1 cellular context compared by ENCODE assay signal in the genomic region with DNA sequence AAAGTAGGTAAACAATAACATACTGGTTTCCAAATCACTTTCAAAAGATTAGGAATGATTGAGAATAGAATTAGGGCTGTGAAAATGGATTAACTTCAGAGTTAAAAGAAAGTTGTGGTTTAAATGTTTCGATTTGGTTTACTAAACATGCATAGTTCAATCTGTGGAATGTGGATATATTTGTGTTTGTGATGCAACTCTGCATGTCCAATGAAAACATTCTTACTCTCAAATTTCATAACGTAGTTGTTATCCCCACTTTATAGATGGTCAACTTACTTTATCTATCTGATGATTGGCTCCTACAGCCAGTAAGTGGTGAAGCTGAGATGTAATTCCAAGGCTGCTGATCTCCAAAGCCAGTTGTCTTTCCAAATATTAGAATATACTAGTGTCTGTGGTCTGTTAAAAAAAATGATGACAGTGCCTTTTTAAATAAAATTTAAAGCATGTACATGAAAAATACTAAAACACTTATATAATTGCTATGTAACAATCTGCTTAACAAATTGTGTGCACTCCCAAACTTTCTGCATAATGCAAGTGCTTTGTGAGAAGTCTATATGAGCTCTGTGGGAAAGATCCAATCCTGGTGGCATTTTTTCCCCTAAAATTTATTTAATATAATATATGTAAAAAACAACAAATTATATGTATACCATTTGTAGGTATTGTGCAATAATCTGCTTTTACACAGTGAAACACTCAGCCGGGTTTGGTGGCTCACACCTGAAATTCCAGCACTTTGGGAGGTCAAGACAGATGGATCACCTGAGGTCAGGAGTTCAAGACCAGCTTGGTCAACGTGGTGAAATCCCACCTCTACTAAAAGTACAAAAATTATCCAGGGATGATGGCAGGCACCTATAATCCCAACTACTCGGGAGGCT.
TF ChIP-seq lines count a peak whose summit lies in the region.

No MANE protein-coding gene starts in this region.

TF ChIP-seq in K562, 482 proteins besides CTCF, POLR2A, EP300 and RAD21 (continued from another document and continues in another):
- TF ChIP-seq, protein P1, sequence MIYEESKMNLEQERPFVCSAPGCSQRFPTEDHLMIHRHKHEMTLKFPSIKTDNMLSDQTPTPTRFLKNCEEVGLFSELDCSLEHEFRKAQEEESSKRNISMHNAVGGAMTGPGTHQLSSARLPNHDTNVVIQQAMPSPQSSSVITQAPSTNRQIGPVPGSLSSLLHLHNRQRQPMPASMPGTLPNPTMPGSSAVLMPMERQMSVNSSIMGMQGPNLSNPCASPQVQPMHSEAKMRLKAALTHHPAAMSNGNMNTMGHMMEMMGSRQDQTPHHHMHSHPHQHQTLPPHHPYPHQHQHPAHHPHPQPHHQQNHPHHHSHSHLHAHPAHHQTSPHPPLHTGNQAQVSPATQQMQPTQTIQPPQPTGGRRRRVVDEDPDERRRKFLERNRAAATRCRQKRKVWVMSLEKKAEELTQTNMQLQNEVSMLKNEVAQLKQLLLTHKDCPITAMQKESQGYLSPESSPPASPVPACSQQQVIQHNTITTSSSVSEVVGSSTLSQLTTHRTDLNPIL (CRISPR knock-in tag; IDR thresholded peaks at IDR 0.05): no peak
- TF ChIP-seq HEY1 (CRISPR knock-in tag; IDR thresholded peaks at IDR 0.05; ENCODE audit: borderline replicate concordance): no peak
- no peak for TF ChIP-seq ZNF696 (CRISPR knock-in tag; conservative IDR thresholded peaks at IDR 0.05)
- TF ChIP-seq ESRRA (IDR thresholded peaks at IDR 0.05; ENCODE audit: borderline replicate concordance, low read depth): no peak
- no peak for TF ChIP-seq ZNF133 (CRISPR knock-in tag; IDR thresholded peaks at IDR 0.05)
- peak; percentile 51; the same call in 1 of the 2 replicates for TF ChIP-seq MAFK (IDR thresholded peaks at IDR 0.05; ENCODE audit: low read length)
- no peak for TF ChIP-seq TRIM28 (IDR thresholded peaks at IDR 0.05)
- peak; percentile 58 for TF ChIP-seq MAFG (tag; conservative IDR thresholded peaks at IDR 0.05)
- TF ChIP-seq, protein P2, sequence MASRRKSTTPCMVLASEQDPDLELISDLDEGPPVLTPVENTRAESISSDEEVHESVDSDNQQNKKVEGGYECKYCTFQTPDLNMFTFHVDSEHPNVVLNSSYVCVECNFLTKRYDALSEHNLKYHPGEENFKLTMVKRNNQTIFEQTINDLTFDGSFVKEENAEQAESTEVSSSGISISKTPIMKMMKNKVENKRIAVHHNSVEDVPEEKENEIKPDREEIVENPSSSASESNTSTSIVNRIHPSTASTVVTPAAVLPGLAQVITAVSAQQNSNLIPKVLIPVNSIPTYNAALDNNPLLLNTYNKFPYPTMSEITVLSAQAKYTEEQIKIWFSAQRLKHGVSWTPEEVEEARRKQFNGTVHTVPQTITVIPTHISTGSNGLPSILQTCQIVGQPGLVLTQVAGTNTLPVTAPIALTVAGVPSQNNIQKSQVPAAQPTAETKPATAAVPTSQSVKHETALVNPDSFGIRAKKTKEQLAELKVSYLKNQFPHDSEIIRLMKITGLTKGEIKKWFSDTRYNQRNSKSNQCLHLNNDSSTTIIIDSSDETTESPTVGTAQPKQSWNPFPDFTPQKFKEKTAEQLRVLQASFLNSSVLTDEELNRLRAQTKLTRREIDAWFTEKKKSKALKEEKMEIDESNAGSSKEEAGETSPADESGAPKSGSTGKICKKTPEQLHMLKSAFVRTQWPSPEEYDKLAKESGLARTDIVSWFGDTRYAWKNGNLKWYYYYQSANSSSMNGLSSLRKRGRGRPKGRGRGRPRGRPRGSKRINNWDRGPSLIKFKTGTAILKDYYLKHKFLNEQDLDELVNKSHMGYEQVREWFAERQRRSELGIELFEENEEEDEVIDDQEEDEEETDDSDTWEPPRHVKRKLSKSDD (conservative IDR thresholded peaks at IDR 0.05; ENCODE audit: low read length): no peak
- TF ChIP-seq BHLHE40 (IDR thresholded peaks at IDR 0.05; ENCODE audit: low read length): no peak
- TF ChIP-seq, protein P3, sequence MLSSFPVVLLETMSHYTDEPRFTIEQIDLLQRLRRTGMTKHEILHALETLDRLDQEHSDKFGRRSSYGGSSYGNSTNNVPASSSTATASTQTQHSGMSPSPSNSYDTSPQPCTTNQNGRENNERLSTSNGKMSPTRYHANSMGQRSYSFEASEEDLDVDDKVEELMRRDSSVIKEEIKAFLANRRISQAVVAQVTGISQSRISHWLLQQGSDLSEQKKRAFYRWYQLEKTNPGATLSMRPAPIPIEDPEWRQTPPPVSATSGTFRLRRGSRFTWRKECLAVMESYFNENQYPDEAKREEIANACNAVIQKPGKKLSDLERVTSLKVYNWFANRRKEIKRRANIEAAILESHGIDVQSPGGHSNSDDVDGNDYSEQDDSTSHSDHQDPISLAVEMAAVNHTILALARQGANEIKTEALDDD (IDR thresholded peaks at IDR 0.05): no peak
- no peak for TF ChIP-seq ZNF586 (CRISPR knock-in tag; conservative IDR thresholded peaks at IDR 0.05)
- TF ChIP-seq SMARCC2 (IDR thresholded peaks at IDR 0.05; ENCODE audit: low read depth): no peak
- no peak for TF ChIP-seq ZNF239 (CRISPR knock-in tag; IDR thresholded peaks at IDR 0.05)
- TF ChIP-seq, protein P4, sequence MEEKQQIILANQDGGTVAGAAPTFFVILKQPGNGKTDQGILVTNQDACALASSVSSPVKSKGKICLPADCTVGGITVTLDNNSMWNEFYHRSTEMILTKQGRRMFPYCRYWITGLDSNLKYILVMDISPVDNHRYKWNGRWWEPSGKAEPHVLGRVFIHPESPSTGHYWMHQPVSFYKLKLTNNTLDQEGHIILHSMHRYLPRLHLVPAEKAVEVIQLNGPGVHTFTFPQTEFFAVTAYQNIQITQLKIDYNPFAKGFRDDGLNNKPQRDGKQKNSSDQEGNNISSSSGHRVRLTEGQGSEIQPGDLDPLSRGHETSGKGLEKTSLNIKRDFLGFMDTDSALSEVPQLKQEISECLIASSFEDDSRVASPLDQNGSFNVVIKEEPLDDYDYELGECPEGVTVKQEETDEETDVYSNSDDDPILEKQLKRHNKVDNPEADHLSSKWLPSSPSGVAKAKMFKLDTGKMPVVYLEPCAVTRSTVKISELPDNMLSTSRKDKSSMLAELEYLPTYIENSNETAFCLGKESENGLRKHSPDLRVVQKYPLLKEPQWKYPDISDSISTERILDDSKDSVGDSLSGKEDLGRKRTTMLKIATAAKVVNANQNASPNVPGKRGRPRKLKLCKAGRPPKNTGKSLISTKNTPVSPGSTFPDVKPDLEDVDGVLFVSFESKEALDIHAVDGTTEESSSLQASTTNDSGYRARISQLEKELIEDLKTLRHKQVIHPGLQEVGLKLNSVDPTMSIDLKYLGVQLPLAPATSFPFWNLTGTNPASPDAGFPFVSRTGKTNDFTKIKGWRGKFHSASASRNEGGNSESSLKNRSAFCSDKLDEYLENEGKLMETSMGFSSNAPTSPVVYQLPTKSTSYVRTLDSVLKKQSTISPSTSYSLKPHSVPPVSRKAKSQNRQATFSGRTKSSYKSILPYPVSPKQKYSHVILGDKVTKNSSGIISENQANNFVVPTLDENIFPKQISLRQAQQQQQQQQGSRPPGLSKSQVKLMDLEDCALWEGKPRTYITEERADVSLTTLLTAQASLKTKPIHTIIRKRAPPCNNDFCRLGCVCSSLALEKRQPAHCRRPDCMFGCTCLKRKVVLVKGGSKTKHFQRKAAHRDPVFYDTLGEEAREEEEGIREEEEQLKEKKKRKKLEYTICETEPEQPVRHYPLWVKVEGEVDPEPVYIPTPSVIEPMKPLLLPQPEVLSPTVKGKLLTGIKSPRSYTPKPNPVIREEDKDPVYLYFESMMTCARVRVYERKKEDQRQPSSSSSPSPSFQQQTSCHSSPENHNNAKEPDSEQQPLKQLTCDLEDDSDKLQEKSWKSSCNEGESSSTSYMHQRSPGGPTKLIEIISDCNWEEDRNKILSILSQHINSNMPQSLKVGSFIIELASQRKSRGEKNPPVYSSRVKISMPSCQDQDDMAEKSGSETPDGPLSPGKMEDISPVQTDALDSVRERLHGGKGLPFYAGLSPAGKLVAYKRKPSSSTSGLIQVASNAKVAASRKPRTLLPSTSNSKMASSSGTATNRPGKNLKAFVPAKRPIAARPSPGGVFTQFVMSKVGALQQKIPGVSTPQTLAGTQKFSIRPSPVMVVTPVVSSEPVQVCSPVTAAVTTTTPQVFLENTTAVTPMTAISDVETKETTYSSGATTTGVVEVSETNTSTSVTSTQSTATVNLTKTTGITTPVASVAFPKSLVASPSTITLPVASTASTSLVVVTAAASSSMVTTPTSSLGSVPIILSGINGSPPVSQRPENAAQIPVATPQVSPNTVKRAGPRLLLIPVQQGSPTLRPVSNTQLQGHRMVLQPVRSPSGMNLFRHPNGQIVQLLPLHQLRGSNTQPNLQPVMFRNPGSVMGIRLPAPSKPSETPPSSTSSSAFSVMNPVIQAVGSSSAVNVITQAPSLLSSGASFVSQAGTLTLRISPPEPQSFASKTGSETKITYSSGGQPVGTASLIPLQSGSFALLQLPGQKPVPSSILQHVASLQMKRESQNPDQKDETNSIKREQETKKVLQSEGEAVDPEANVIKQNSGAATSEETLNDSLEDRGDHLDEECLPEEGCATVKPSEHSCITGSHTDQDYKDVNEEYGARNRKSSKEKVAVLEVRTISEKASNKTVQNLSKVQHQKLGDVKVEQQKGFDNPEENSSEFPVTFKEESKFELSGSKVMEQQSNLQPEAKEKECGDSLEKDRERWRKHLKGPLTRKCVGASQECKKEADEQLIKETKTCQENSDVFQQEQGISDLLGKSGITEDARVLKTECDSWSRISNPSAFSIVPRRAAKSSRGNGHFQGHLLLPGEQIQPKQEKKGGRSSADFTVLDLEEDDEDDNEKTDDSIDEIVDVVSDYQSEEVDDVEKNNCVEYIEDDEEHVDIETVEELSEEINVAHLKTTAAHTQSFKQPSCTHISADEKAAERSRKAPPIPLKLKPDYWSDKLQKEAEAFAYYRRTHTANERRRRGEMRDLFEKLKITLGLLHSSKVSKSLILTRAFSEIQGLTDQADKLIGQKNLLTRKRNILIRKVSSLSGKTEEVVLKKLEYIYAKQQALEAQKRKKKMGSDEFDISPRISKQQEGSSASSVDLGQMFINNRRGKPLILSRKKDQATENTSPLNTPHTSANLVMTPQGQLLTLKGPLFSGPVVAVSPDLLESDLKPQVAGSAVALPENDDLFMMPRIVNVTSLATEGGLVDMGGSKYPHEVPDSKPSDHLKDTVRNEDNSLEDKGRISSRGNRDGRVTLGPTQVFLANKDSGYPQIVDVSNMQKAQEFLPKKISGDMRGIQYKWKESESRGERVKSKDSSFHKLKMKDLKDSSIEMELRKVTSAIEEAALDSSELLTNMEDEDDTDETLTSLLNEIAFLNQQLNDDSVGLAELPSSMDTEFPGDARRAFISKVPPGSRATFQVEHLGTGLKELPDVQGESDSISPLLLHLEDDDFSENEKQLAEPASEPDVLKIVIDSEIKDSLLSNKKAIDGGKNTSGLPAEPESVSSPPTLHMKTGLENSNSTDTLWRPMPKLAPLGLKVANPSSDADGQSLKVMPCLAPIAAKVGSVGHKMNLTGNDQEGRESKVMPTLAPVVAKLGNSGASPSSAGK (IDR thresholded peaks at IDR 0.05): no peak
- no peak for TF ChIP-seq RBM34 (IDR thresholded peaks at IDR 0.05; ENCODE audit: borderline replicate concordance, insufficient read depth, low read length)
- TF ChIP-seq MAFF (IDR thresholded peaks at IDR 0.05; ENCODE audit: low read length): peak; percentile 65
- TF ChIP-seq NEUROD1 (IDR thresholded peaks at IDR 0.05; ENCODE audit: borderline replicate concordance, low read depth, low read length, partially characterized antibody): no peak
- no peak for TF ChIP-seq GATA2 (CRISPR knock-in tag; IDR thresholded peaks at IDR 0.05)
- no peak for TF ChIP-seq GTF2F1 (IDR thresholded peaks at IDR 0.05; ENCODE audit: low read depth, low read length)
- no peak for TF ChIP-seq TFAM (CRISPR knock-in tag; conservative IDR thresholded peaks at IDR 0.05)
- TF ChIP-seq ZSCAN32 (CRISPR knock-in tag; IDR thresholded peaks at IDR 0.05): no peak
- TF ChIP-seq DDX20 (tag; IDR thresholded peaks at IDR 0.05; ENCODE audit: low read depth): no peak
- TF ChIP-seq FUS (optimal IDR thresholded peaks at IDR 0.05; ENCODE audit: low read depth, low read length): no peak
- no peak for TF ChIP-seq ZNF3 (CRISPR knock-in tag; IDR thresholded peaks at IDR 0.05)
- TF ChIP-seq CEBPB (tag; IDR thresholded peaks at IDR 0.05): peak; percentile 83
- TF ChIP-seq C11orf30 (IDR thresholded peaks at IDR 0.05; ENCODE audit: low read depth): peak; percentile 58
- no peak for TF ChIP-seq ZNF217 (CRISPR knock-in tag; IDR thresholded peaks at IDR 0.05)
- no peak for TF ChIP-seq ZFX (CRISPR knock-in tag; IDR thresholded peaks at IDR 0.05)
- no peak for TF ChIP-seq ADNP (tag; IDR thresholded peaks at IDR 0.05)
- TF ChIP-seq CSDE1 (IDR thresholded peaks at IDR 0.05): no peak
- TF ChIP-seq, protein P5, sequence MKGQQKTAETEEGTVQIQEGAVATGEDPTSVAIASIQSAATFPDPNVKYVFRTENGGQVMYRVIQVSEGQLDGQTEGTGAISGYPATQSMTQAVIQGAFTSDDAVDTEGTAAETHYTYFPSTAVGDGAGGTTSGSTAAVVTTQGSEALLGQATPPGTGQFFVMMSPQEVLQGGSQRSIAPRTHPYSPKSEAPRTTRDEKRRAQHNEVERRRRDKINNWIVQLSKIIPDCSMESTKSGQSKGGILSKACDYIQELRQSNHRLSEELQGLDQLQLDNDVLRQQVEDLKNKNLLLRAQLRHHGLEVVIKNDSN (CRISPR knock-in tag; IDR thresholded peaks at IDR 0.05): no peak
- no peak for TF ChIP-seq ZNF507 (tag; conservative IDR thresholded peaks at IDR 0.05)
- peak; percentile 88 for TF ChIP-seq ZNF316 (IDR thresholded peaks at IDR 0.05)
- TF ChIP-seq, protein P6, sequence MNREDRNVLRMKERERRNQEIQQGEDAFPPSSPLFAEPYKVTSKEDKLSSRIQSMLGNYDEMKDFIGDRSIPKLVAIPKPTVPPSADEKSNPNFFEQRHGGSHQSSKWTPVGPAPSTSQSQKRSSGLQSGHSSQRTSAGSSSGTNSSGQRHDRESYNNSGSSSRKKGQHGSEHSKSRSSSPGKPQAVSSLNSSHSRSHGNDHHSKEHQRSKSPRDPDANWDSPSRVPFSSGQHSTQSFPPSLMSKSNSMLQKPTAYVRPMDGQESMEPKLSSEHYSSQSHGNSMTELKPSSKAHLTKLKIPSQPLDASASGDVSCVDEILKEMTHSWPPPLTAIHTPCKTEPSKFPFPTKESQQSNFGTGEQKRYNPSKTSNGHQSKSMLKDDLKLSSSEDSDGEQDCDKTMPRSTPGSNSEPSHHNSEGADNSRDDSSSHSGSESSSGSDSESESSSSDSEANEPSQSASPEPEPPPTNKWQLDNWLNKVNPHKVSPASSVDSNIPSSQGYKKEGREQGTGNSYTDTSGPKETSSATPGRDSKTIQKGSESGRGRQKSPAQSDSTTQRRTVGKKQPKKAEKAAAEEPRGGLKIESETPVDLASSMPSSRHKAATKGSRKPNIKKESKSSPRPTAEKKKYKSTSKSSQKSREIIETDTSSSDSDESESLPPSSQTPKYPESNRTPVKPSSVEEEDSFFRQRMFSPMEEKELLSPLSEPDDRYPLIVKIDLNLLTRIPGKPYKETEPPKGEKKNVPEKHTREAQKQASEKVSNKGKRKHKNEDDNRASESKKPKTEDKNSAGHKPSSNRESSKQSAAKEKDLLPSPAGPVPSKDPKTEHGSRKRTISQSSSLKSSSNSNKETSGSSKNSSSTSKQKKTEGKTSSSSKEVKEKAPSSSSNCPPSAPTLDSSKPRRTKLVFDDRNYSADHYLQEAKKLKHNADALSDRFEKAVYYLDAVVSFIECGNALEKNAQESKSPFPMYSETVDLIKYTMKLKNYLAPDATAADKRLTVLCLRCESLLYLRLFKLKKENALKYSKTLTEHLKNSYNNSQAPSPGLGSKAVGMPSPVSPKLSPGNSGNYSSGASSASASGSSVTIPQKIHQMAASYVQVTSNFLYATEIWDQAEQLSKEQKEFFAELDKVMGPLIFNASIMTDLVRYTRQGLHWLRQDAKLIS (CRISPR knock-in tag; IDR thresholded peaks at IDR 0.05): no peak
- no peak for TF ChIP-seq CEBPG (CRISPR knock-in tag; IDR thresholded peaks at IDR 0.05)
- peak in 1 of 2 experiments; percentile 92; a peak in 2 of 4 replicates for TF ChIP-seq CEBPG (tag; conservative IDR thresholded peaks at IDR 0.05 in 1 of 2, IDR thresholded peaks at IDR 0.05 in 1 of 2)
- no peak for TF ChIP-seq MYNN (IDR thresholded peaks at IDR 0.05)
- no peak for TF ChIP-seq MYNN (CRISPR knock-in tag; IDR thresholded peaks at IDR 0.05)
- no peak for TF ChIP-seq SAP30 (IDR thresholded peaks at IDR 0.05; ENCODE audit: borderline replicate concordance, insufficient read depth, low read depth, low read length, poor library complexity, severe bottlenecking)
